In genomic region chr5:39772307-39772706, GRCh38 we compare ENCODE assay signal across 1 cellular context.
TF ChIP-seq lines count a peak whose summit lies in the region.

No MANE protein-coding gene starts in this region.

TF ChIP-seq in GM23338, 12 proteins besides CTCF, POLR2A, EP300 and RAD21 (continued from another document):
- TF ChIP-seq, protein P1, sequence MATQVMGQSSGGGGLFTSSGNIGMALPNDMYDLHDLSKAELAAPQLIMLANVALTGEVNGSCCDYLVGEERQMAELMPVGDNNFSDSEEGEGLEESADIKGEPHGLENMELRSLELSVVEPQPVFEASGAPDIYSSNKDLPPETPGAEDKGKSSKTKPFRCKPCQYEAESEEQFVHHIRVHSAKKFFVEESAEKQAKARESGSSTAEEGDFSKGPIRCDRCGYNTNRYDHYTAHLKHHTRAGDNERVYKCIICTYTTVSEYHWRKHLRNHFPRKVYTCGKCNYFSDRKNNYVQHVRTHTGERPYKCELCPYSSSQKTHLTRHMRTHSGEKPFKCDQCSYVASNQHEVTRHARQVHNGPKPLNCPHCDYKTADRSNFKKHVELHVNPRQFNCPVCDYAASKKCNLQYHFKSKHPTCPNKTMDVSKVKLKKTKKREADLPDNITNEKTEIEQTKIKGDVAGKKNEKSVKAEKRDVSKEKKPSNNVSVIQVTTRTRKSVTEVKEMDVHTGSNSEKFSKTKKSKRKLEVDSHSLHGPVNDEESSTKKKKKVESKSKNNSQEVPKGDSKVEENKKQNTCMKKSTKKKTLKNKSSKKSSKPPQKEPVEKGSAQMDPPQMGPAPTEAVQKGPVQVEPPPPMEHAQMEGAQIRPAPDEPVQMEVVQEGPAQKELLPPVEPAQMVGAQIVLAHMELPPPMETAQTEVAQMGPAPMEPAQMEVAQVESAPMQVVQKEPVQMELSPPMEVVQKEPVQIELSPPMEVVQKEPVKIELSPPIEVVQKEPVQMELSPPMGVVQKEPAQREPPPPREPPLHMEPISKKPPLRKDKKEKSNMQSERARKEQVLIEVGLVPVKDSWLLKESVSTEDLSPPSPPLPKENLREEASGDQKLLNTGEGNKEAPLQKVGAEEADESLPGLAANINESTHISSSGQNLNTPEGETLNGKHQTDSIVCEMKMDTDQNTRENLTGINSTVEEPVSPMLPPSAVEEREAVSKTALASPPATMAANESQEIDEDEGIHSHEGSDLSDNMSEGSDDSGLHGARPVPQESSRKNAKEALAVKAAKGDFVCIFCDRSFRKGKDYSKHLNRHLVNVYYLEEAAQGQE (IDR thresholded peaks at IDR 0.05; ENCODE audit: unreplicated experiment): no peak
- TF ChIP-seq STAT1 (IDR thresholded peaks at IDR 0.05; ENCODE audit: unreplicated experiment): no peak
- TF ChIP-seq, protein P2, sequence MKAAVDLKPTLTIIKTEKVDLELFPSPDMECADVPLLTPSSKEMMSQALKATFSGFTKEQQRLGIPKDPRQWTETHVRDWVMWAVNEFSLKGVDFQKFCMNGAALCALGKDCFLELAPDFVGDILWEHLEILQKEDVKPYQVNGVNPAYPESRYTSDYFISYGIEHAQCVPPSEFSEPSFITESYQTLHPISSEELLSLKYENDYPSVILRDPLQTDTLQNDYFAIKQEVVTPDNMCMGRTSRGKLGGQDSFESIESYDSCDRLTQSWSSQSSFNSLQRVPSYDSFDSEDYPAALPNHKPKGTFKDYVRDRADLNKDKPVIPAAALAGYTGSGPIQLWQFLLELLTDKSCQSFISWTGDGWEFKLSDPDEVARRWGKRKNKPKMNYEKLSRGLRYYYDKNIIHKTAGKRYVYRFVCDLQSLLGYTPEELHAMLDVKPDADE (IDR thresholded peaks at IDR 0.05): no peak
- no peak for TF ChIP-seq ZNF114 (CRISPR knock-in tag; IDR thresholded peaks at IDR 0.05)
- no peak for TF ChIP-seq CREB1 (CRISPR knock-in tag; IDR thresholded peaks at IDR 0.05; ENCODE audit: low read depth)
- no peak for TF ChIP-seq POLR2AphosphoS5 (IDR thresholded peaks at IDR 0.05; ENCODE audit: low read depth)
